8 cellular contexts compared by ENCODE assay signal in the genomic region with DNA sequence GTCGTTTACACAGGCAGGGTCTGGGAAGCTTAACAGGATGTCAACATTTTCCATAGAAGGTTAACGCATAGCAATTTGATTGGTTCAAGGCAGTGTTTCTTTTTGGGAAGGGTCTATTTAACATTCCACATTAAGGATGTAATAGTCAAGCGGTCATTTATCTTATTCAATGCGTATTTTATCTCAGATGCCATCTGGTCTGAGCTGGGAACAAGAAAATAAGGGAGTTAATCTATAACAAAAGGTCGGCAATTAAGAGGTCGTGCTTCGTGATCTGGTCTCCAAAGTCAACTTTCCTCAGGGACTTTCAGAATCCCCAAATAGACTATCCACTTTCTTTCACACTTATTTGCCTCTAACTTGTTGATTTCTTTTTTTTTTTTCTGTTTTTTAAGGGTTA. TPM values are rescaled to one million over a fixed set of nuclear protein-coding genes. Genes with fewer than 3 reads are reported as not detected.
A peak's percentile ranks its signal among the peaks of the same experiment; 100 is the strongest.
DNase-seq lines count a peak whose midpoint lies in the region; ATAC-seq and TF ChIP-seq lines count a peak whose summit lies in the region.

No MANE protein-coding gene starts in this region.

- H3K4me3 Mint-ChIP-seq in activated CD4-positive, alpha-beta T cell treated with anti-CD3 and anti-CD28 coated beads, Interleukin-2, amount 10 ng/mL, durations not matched to agents 24 days and 14 days, result peak overlapping the region; percentile 93

- no peaks in the 10 kb centered on the region for H3K36me3 ChIP-seq in kidney epithelial cell (ENCODE audit: control insufficient read depth, insufficient read depth, low read length)

- no peaks in the 10 kb centered on the region for H3K27me3 ChIP-seq in kidney epithelial cell (ENCODE audit: control insufficient read depth, insufficient read depth, low read length)

- peaks cover 48% of the 10 kb centered on the region for H3K36me3 Mint-ChIP-seq in activated CD4-positive, alpha-beta T cell treated with anti-CD3 and anti-CD28 coated beads, Interleukin-2, amount 10 ng/mL, durations not matched to agents 24 days and 14 days (ENCODE audit: low read depth)
- peaks cover 56 to 72% of the 10 kb centered on the region in 2 donors for H3K36me3 Mint-ChIP-seq in activated naive CD4-positive, alpha-beta T cell treated with anti-CD3 and anti-CD28 coated beads, Interleukin-2, amount 50 U/mL, for 72 hours

- H3K9me3 Mint-ChIP-seq in activated CD4-positive, alpha-beta T cell treated with anti-CD3 and anti-CD28 coated beads, Interleukin-2, amount 10 ng/mL, durations not matched to agents 24 days and 14 days, result peaks cover 8% of the 10 kb centered on the region
- H3K9me3 Mint-ChIP-seq in activated naive CD4-positive, alpha-beta T cell treated with anti-CD3 and anti-CD28 coated beads, Interleukin-2, amount 50 U/mL, for 72 hours, result peaks cover 4 to 9% of the 10 kb centered on the region in 2 donors

- TF ChIP-seq CTCF in kidney epithelial cell (IDR thresholded peaks at IDR 0.05; ENCODE audit: insufficient read depth, low read length, poor library complexity, severe bottlenecking), result no peak
- TF ChIP-seq CTCF in omental fat pad (IDR thresholded peaks at IDR 0.05), result no peak

- peak overlapping the region; percentile 66 for H3K27ac ChIP-seq in temporal lobe (ENCODE audit: low read depth, low read length)

- ATAC-seq in activated naive CD4-positive, alpha-beta T cell treated with anti-CD3 and anti-CD28 coated beads, Interleukin-2, amount 50 U/mL, for 72 hours, result no peak
- no peak for ATAC-seq in omental fat pad (ENCODE audit: low FRiP score)
- ATAC-seq in HG02588 (IDR thresholded peaks at IDR 0.05; ENCODE audit: unreplicated experiment), result no peak

- intact Hi-C loops in activated CD4-positive, alpha-beta T cell treated with anti-CD3 and anti-CD28 coated beads, Interleukin-2, amount 10 ng/mL, durations not matched to agents 24 days and 14 days (cut with micrococcal nuclease), result loop anchor here (2.0 kb wide), 1 partner anchor 796 kb away; the partner anchor contains the start of gene YARS2

- no peaks in the 10 kb centered on the region for H3K27me3 Mint-ChIP-seq in activated CD4-positive, alpha-beta T cell treated with anti-CD3 and anti-CD28 coated beads, Interleukin-2, amount 10 ng/mL, durations not matched to agents 24 days and 14 days

- H3K27ac Mint-ChIP-seq in activated CD4-positive, alpha-beta T cell treated with anti-CD3 and anti-CD28 coated beads, Interleukin-2, amount 10 ng/mL, durations not matched to agents 24 days and 14 days, result peak overlapping the region; percentile 99
- peak overlapping the region; percentile 97 to 98 for H3K27ac Mint-ChIP-seq in activated naive CD4-positive, alpha-beta T cell treated with anti-CD3 and anti-CD28 coated beads, Interleukin-2, amount 50 U/mL, for 72 hours

- DNase-seq in activated CD4-positive, alpha-beta T cell treated with anti-CD3 and anti-CD28 coated beads, Interleukin-2, amount 10 ng/mL, durations not matched to agents 24 days and 14 days, result no peak
- DNase-seq in activated CD4-positive, alpha-beta T cell treated with anti-CD3 and anti-CD28 coated beads for 1 hour, result no peak
- DNase-seq in activated naive CD4-positive, alpha-beta T cell treated with anti-CD3 and anti-CD28 coated beads, Interleukin-2, amount 50 U/mL, for 72 hours (ENCODE audit: low spot score in 2 of 2), result no peak
- DNase-seq in kidney epithelial cell (ENCODE audit: low read depth) (no peak), omental fat pad (ENCODE audit: low spot score) (no peak), DMS79 (lab: John Stamatoyannopoulos, UW) (no peak)

- H3K4me3 ChIP-seq in kidney epithelial cell (ENCODE audit: low read depth, low read length), result peak overlapping the region; percentile 45

- H3K4me1 Mint-ChIP-seq in activated CD4-positive, alpha-beta T cell treated with anti-CD3 and anti-CD28 coated beads, Interleukin-2, amount 10 ng/mL, durations not matched to agents 24 days and 14 days, result peaks cover 54% of the 10 kb centered on the region

RNA-seq across cellular contexts. Expression of gene RESF1, which starts 0.6 kb away (rescaled TPM):
- total RNA-seq in activated CD4-positive, alpha-beta T cell treated with anti-CD3 and anti-CD28 coated beads, Interleukin-2, amount 10 ng/mL, durations not matched to agents 24 days and 14 days, result 51.1 and 55.5 TPM in 2 replicates
- 10 to 100 TPM; 58.1 to 86.0 TPM for total RNA-seq in activated naive CD4-positive, alpha-beta T cell treated with anti-CD3 and anti-CD28 coated beads, Interleukin-2, amount 50 U/mL, for 72 hours
- total RNA-seq in kidney epithelial cell (32.3 and 33.0 TPM in 2 replicates), temporal lobe (64.2 TPM), omental fat pad (100 to 1,000 TPM in 1 of 4 donors, 10 to 100 TPM in 3; 62.4 to 145 (median 71.0) TPM)
